ENCODE assay signal across 36 cellular contexts in genomic region chr2:177897278-177897677, GRCh38.
"Had no signal": no experiment of that assay in that cellular context is flagged by ENCODE, and none has a peak within 500 bp of the region (broad histone marks: within the 10 kb centered on the region; RNA-seq: fewer than 3 reads in every experiment).

No MANE protein-coding gene starts in this region.

- H3K27ac ChIP-seq: KMS-11, Peyer's patch, SJSA1, VCaP had no signal

- H3K27me3 ChIP-seq: Peyer's patch had no signal

- H3K4me1 ChIP-seq: Peyer's patch, SJSA1 had no signal

- H3K36me3 ChIP-seq: Peyer's patch, SJSA1 had no signal

- H3K4me3 Mint-ChIP-seq: activated CD4-positive, alpha-beta memory T cell treated with anti-CD3 and anti-CD28 coated beads, Interleukin-2, amount 10 ng/mL, durations not matched to agents 7 days and 5 days; activated CD8-positive, alpha-beta memory T cell treated with anti-CD3 and anti-CD28 coated beads, Interleukin-2, amount 10 ng/mL, durations not matched to agents 7 days and 5 days; activated naive CD8-positive, alpha-beta T cell treated with anti-CD3 and anti-CD28 coated beads for 36 hours; T-helper 1 cell treated with Interleukin-12 subunit alpha and Interleukin-12 subunit beta and Interleukin-4 antibody, amounts not matched to agents 30 μg/mL and 1 μg/mL, for 36 hours; T-helper 2 cell treated with Interferon-gamma antibody and Interleukin-4, amounts not matched to agents 5 μg/mL and 100 μg/mL, for 36 hours had no signal

- H3K9me3 Mint-ChIP-seq: activated CD4-positive, alpha-beta memory T cell treated with anti-CD3 and anti-CD28 coated beads, Interleukin-2, amount 10 ng/mL, durations not matched to agents 7 days and 5 days; activated naive CD8-positive, alpha-beta T cell treated with anti-CD3 and anti-CD28 coated beads for 36 hours; T-helper 1 cell treated with Interleukin-12 subunit alpha and Interleukin-12 subunit beta and Interleukin-4 antibody, amounts not matched to agents 30 μg/mL and 1 μg/mL, for 36 hours; T-helper 2 cell treated with Interferon-gamma antibody and Interleukin-4, amounts not matched to agents 5 μg/mL and 100 μg/mL, for 36 hours had no signal

- H3K27ac Mint-ChIP-seq: activated CD4-positive, alpha-beta memory T cell treated with anti-CD3 and anti-CD28 coated beads, Interleukin-2, amount 10 ng/mL, durations not matched to agents 7 days and 5 days; activated CD8-positive, alpha-beta memory T cell treated with anti-CD3 and anti-CD28 coated beads, Interleukin-2, amount 10 ng/mL, durations not matched to agents 7 days and 5 days; activated naive CD8-positive, alpha-beta T cell treated with anti-CD3 and anti-CD28 coated beads for 36 hours; T-helper 1 cell treated with Interleukin-12 subunit alpha and Interleukin-12 subunit beta and Interleukin-4 antibody, amounts not matched to agents 30 μg/mL and 1 μg/mL, for 36 hours; T-helper 2 cell treated with Interferon-gamma antibody and Interleukin-4, amounts not matched to agents 5 μg/mL and 100 μg/mL, for 36 hours had no signal

- H3K36me3 Mint-ChIP-seq: activated CD8-positive, alpha-beta memory T cell treated with anti-CD3 and anti-CD28 coated beads, Interleukin-2, amount 10 ng/mL, durations not matched to agents 7 days and 5 days; activated naive CD8-positive, alpha-beta T cell treated with anti-CD3 and anti-CD28 coated beads for 36 hours had no signal

- H3K27me3 Mint-ChIP-seq: activated naive CD8-positive, alpha-beta T cell treated with anti-CD3 and anti-CD28 coated beads for 36 hours had no signal

- H3K9ac ChIP-seq: KMS-11, SK-N-SH had no signal

- H3K9me3 ChIP-seq: Peyer's patch, SJSA1, SK-N-SH had no signal

- ATAC-seq: activated CD8-positive, alpha-beta memory T cell treated with anti-CD3 and anti-CD28 coated beads, Interleukin-2, amount 10 ng/mL, durations not matched to agents 7 days and 5 days; PC-3 had no signal

- H3K4me3 ChIP-seq: Peyer's patch, SJSA1 had no signal

- DNase-seq: activated CD4-positive, alpha-beta memory T cell treated with anti-CD3 and anti-CD28 coated beads, Interleukin-2, amount 10 ng/mL, durations not matched to agents 7 days and 5 days; activated CD4-positive, alpha-beta T cell treated with anti-CD3 and anti-CD28 coated beads for 1 hour; activated CD4-positive, alpha-beta T cell treated with anti-CD3 and anti-CD28 coated beads for 48 hours; activated CD4-positive, CD25-positive, alpha-beta regulatory T cell; activated CD8-positive, alpha-beta memory T cell treated with anti-CD3 and anti-CD28 coated beads for 24 hours; activated CD8-positive, alpha-beta memory T cell treated with anti-CD3 and anti-CD28 coated beads, Interleukin-2, amount 10 ng/mL, durations not matched to agents 7 days and 5 days; activated CD8-positive, alpha-beta memory T cell treated with anti-CD3 and anti-CD28 coated beads, Interleukin-2, amount 50 U/mL, for 48 hours; activated effector memory CD4-positive, alpha-beta T cell treated with Interleukin-2 at 50 U/mL for 16 hours; activated naive CD4-positive, alpha-beta T cell; activated naive CD4-positive, alpha-beta T cell treated with anti-CD3 and anti-CD28 coated beads, Interleukin-2, amount 50 U/mL, for 16 hours; activated naive CD8-positive, alpha-beta T cell treated with anti-CD3 and anti-CD28 coated beads for 36 hours; activated T-cell treated with anti-CD3 and anti-CD28 coated beads, Interleukin-2, amount 50 U/mL, for 48 hours; amniotic stem cell; aorta; MM.1S; MV-4-11; NCI-H1092 treated with DMSO at 0.1 percent for 48 hours; NCI-H1417; NCI-H146; NCI-H187; NCI-H2029 treated with DMSO at 0.1 percent for 48 hours; NCI-H2107; NCI-H510A; NCI-H526; NCI-H748 treated with DMSO at 0.1 percent for 48 hours; NK-92 treated with Interleukin-12 subunit alpha and Interleukin-12 subunit beta, amount 100 ng/mL, for 24 hours; PC-3; Peyer's patch; RPMI8226; SHP77 treated with DMSO at 0.1 percent for 48 hours; SK-N-SH had no signal

- H3K4me1 Mint-ChIP-seq: activated CD4-positive, alpha-beta memory T cell treated with anti-CD3 and anti-CD28 coated beads, Interleukin-2, amount 10 ng/mL, durations not matched to agents 7 days and 5 days; activated CD8-positive, alpha-beta memory T cell treated with anti-CD3 and anti-CD28 coated beads, Interleukin-2, amount 10 ng/mL, durations not matched to agents 7 days and 5 days; activated naive CD8-positive, alpha-beta T cell treated with anti-CD3 and anti-CD28 coated beads for 36 hours had no signal

- H3K4me2 ChIP-seq: KMS-11, SK-N-SH had no signal
